Comparison of ENCODE assay signal across 8 cellular contexts in genomic region chr1:224029286-224030025, GRCh38.
A peak's percentile ranks its signal among the peaks of the same experiment; 100 is the strongest.
DNase-seq lines count a peak whose midpoint lies in the region; ATAC-seq, FAIRE-seq and TF ChIP-seq lines count a peak whose summit lies in the region.
"Not testable (repeated sequence)": the region's sequence is repeated elsewhere in the genome, so short reads cannot be mapped to it uniquely, and the experiment has no call there.

No MANE protein-coding gene starts in this region.

- not testable (repeated sequence) for H3K4me3 ChIP-seq in K562, pancreas

- FAIRE-seq in K562 (lab: Jason Lieb, UNC); pancreas (lab: Jason Lieb, UNC): not testable (repeated sequence)

- TF ChIP-seq RAD21 in K562 (CRISPR knock-in tag; conservative IDR thresholded peaks at IDR 0.05 in 1 of 2, IDR thresholded peaks at IDR 0.05 in 1 of 2), result not testable (repeated sequence)

- not testable (repeated sequence) for H3K79me2 ChIP-seq in K562 (ENCODE audit: control insufficient read depth, insufficient read depth, low read length)

- in situ Hi-C loops in K562 (cut with MboI), result not testable (repeated sequence)

- not testable (repeated sequence) for H3K27me3 ChIP-seq in K562 (ENCODE audit: control insufficient read depth in 2 of 2, insufficient read depth in 2 of 2, low read length in 2 of 2); pancreas

- H3K9ac ChIP-seq in K562 (ENCODE audit: insufficient read depth in 1 of 2, low read depth in 2 of 2, low read length in 2 of 2), result not testable (repeated sequence)

- not testable (repeated sequence) for BruUV-seq in K562 (replicated peaks; lab: Mats Ljungman, UMichigan)

- TF ChIP-seq POLR2A in K562 (conservative IDR thresholded peaks at IDR 0.05), result not testable (repeated sequence)

- H3K4me1 ChIP-seq in K562 (replicated peaks in 1 of 2; ENCODE audit: control insufficient read depth in 2 of 2, insufficient read depth in 2 of 2, low read length in 2 of 2); pancreas: not testable (repeated sequence)

- intact Hi-C loops in K562 (cut with micrococcal nuclease); pancreas (cut with DNase I): not testable (repeated sequence)

- 14% methylated on average over 3 of the region's 5 CpGs for WGBS in K562 (ENCODE audit: insufficient coverage, low coverage, missing lambda C conversion rate)
- 45 to 58% methylated on average over 3 of the region's 5 CpGs for WGBS in pancreas, 2 donors

- H2AFZ ChIP-seq in K562 (ENCODE audit: low read depth, low read length), result not testable (repeated sequence)

- not testable (repeated sequence) for H4K20me1 ChIP-seq in K562 (replicated peaks; ENCODE audit: control insufficient read depth, insufficient read depth, low read length)

- H3K9me3 ChIP-seq in K562 (replicated peaks; ENCODE audit: control insufficient read depth, insufficient read depth, low read depth, low read length); pancreas: not testable (repeated sequence)

- not testable (repeated sequence) for TF ChIP-seq EP300 in K562 (IDR thresholded peaks at IDR 0.05; ENCODE audit: low read length)

- TF ChIP-seq CTCF in K562 (IDR thresholded peaks at IDR 0.05 in 2 of 3, conservative IDR thresholded peaks at IDR 0.05 in 1 of 3; ENCODE audit: insufficient read depth in 2 of 3, low read depth in 1 of 3, low read length in 3 of 3); pancreas (IDR thresholded peaks at IDR 0.05): not testable (repeated sequence)

- not testable (repeated sequence) for H3K27ac ChIP-seq in K562 (ENCODE audit: extremely low read depth, low read depth, low read length); pancreas

- H3K36me3 ChIP-seq in K562 (ENCODE audit: control insufficient read depth, insufficient read depth, low read length); pancreas: not testable (repeated sequence)

- ATAC-seq in GM19025 (IDR thresholded peaks at IDR 0.05; ENCODE audit: low read depth, unreplicated experiment), result peak; percentile 79
- ATAC-seq in GM21515 (IDR thresholded peaks at IDR 0.05; ENCODE audit: unreplicated experiment), result peak; percentile 70
- ATAC-seq in HG02759 (IDR thresholded peaks at IDR 0.05; ENCODE audit: unreplicated experiment), result peak; percentile 93
- peak; percentile 81 for ATAC-seq in HG03103 (IDR thresholded peaks at IDR 0.05; ENCODE audit: low read depth, unreplicated experiment)
- peak; percentile 86 for ATAC-seq in HG03565 (IDR thresholded peaks at IDR 0.05; ENCODE audit: unreplicated experiment)
- peak; percentile 89 for ATAC-seq in K562
- ATAC-seq in pancreas, result peak in 3 of 4 donors; percentile 50 to 73 (median 58)

- not testable (repeated sequence) for H3K9me1 ChIP-seq in K562 (ENCODE audit: control insufficient read depth, insufficient read depth, low read length)

- CTCF ChIA-PET in K562 (lab: Yijun Ruan, JAX; ENCODE audit: low intra/inter-chr PET ratio), result not testable (repeated sequence)

- POLR2A ChIA-PET in K562 (lab: Yijun Ruan, JAX), result not testable (repeated sequence)

- peak; percentile 15 for DNase-seq in DMS53 treated with DMSO at 0.1 percent for 48 hours (lab: John Stamatoyannopoulos, UW; ENCODE audit: unreplicated experiment)
- not testable (repeated sequence) for DNase-seq in K562 (ENCODE audit: extremely low read depth in 1 of 4, low spot score in 3 of 4); pancreas

- not testable (repeated sequence) for H3K4me2 ChIP-seq in K562 (ENCODE audit: insufficient read depth, low read length)
